ENCODE assay signal across 1 cellular context in genomic region chr22:41285441-41285819, GRCh38.
TF ChIP-seq lines count a peak whose summit lies in the region.

No MANE protein-coding gene starts in this region.

TF ChIP-seq in GM12878, 131 proteins besides CTCF, POLR2A, EP300 and RAD21:
- TF ChIP-seq IKZF2 (IDR thresholded peaks at IDR 0.05): peak in 1 of 2 experiments; percentile 26; a peak in 1 of 4 replicates
- TF ChIP-seq EED (IDR thresholded peaks at IDR 0.05; ENCODE audit: low read depth): peak; percentile 18
- TF ChIP-seq EGR1 (IDR thresholded peaks at IDR 0.05; ENCODE audit: borderline replicate concordance in 1 of 2, low read depth in 2 of 2, low read length in 2 of 2): peak in 1 of 2 experiments; percentile 61; a peak in 1 of 3 replicates
- no peak for TF ChIP-seq ZNF274 (IDR thresholded peaks at IDR 0.05; ENCODE audit: insufficient read depth, insufficient read length)
- 0 out of 2 replicates have a peak, but pooled peaks have one; percentile 9 for TF ChIP-seq PAX5 (IDR thresholded peaks at IDR 0.05; ENCODE audit: borderline replicate concordance, low read depth, low read length)
- no peak for TF ChIP-seq FOS (IDR thresholded peaks at IDR 0.05; ENCODE audit: borderline replicate concordance, extremely low read depth, insufficient read length)
- no peak for TF ChIP-seq JUND (IDR thresholded peaks at IDR 0.05; ENCODE audit: low read depth, low read length)
- TF ChIP-seq DPF2 (IDR thresholded peaks at IDR 0.05): 0 out of 2 replicates have a peak, but pooled peaks have one; percentile 41
- TF ChIP-seq POLR2AphosphoS5 (IDR thresholded peaks at IDR 0.05; ENCODE audit: low read length): peak; percentile 68; the same call in 1 of the 2 replicates
- TF ChIP-seq, protein P1, sequence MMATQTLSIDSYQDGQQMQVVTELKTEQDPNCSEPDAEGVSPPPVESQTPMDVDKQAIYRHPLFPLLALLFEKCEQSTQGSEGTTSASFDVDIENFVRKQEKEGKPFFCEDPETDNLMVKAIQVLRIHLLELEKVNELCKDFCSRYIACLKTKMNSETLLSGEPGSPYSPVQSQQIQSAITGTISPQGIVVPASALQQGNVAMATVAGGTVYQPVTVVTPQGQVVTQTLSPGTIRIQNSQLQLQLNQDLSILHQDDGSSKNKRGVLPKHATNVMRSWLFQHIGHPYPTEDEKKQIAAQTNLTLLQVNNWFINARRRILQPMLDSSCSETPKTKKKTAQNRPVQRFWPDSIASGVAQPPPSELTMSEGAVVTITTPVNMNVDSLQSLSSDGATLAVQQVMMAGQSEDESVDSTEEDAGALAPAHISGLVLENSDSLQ (IDR thresholded peaks at IDR 0.05): peak; percentile 83
- no peak for TF ChIP-seq KDM1A (IDR thresholded peaks at IDR 0.05; ENCODE audit: borderline replicate concordance)
- TF ChIP-seq, protein P2, sequence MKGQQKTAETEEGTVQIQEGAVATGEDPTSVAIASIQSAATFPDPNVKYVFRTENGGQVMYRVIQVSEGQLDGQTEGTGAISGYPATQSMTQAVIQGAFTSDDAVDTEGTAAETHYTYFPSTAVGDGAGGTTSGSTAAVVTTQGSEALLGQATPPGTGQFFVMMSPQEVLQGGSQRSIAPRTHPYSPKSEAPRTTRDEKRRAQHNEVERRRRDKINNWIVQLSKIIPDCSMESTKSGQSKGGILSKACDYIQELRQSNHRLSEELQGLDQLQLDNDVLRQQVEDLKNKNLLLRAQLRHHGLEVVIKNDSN (IDR thresholded peaks at IDR 0.05; ENCODE audit: borderline replicate concordance, extremely low read length, insufficient read depth, low read depth, low read length): no peak
- TF ChIP-seq PBX3 (IDR thresholded peaks at IDR 0.05; ENCODE audit: insufficient replicate concordance, low read depth, low read length): peak; percentile 39
- TF ChIP-seq MTA2 (IDR thresholded peaks at IDR 0.05; ENCODE audit: low read depth): no peak
- TF ChIP-seq RCOR1 (conservative IDR thresholded peaks at IDR 0.05; ENCODE audit: low read depth, low read length): no peak
- peak; percentile 22; the same call in 1 of the 2 replicates for TF ChIP-seq TAF1 (IDR thresholded peaks at IDR 0.05; ENCODE audit: borderline replicate concordance, low read depth, low read length)
- TF ChIP-seq CREM (IDR thresholded peaks at IDR 0.05; ENCODE audit: low read depth): peak; percentile 81
- no peak for TF ChIP-seq SREBF1 (IDR thresholded peaks at IDR 0.05; ENCODE audit: low read length)
- TF ChIP-seq RUNX3 (IDR thresholded peaks at IDR 0.05; ENCODE audit: low read length): peak; percentile 29
- TF ChIP-seq CREB1 (IDR thresholded peaks at IDR 0.05; ENCODE audit: low read depth): peak; percentile 91
- TF ChIP-seq ATF2 (IDR thresholded peaks at IDR 0.05; ENCODE audit: low read length): no peak
- no peak for TF ChIP-seq ZNF24 (IDR thresholded peaks at IDR 0.05)
- TF ChIP-seq MEF2B (IDR thresholded peaks at IDR 0.05; ENCODE audit: partially characterized antibody, poor library complexity, severe bottlenecking): peak; percentile 22
